11 cellular contexts compared by ENCODE assay signal in the genomic region with DNA sequence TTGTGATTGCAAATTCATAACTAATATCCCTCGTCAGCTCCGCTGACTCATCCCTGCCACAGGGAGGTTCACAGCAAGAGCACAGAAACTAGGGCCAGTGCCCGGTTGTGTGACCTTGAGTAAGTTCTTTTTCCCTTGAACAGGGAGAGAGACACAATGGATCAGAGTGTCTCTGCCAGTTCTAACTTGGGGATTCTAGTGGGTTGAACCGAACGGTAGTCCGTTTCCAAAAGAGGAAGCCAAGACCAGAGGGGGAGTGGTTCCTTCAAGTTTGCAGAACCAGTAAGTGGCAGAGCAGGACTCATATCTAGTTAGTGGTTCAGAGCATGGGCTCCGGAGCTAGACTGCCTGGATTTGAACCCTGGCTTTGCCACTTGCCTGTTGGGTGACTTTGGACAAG. TPM values are rescaled to one million over a fixed set of nuclear protein-coding genes. Genes with fewer than 3 reads are reported as not detected.
A peak's percentile ranks its signal among the peaks of the same experiment; 100 is the strongest.
DNase-seq lines count a peak whose midpoint lies in the region; ATAC-seq and TF ChIP-seq lines count a peak whose summit lies in the region.
"Had no signal": no experiment of that assay in that cellular context is flagged by ENCODE, and none has a peak within 500 bp of the region (broad histone marks: within the 10 kb centered on the region; RNA-seq: fewer than 3 reads in every experiment).

No MANE protein-coding gene starts in this region.

- no peaks in the 10 kb centered on the region for H3K27me3 ChIP-seq in ovary
- H3K27me3 ChIP-seq: SJCRH30 had no signal

- H3K27ac Mint-ChIP-seq in effector memory CD8-positive, alpha-beta T cell: no peak overlapping the region
- no peak overlapping the region for H3K27ac Mint-ChIP-seq in endothelial cell (ENCODE audit: unreplicated experiment)
- H3K27ac Mint-ChIP-seq in activated T-helper 1 cell treated with anti-CD3 and anti-CD28 coated beads, Interleukin-12 subunit alpha, Interleukin-12 subunit beta, Interleukin-2, Interleukin-4 antibody, amounts not matched to agents 30 ng/mL and 10 ng/mL and 1 ng/mL, durations not matched to agents 14 hours and 24 hours and 36 hours: no peak overlapping the region
- H3K27ac Mint-ChIP-seq: activated naive CD8-positive, alpha-beta T cell treated with anti-CD3 and anti-CD28 coated beads for 36 hours had no signal

- H3K4me3 Mint-ChIP-seq in effector memory CD8-positive, alpha-beta T cell: no peak overlapping the region
- H3K4me3 Mint-ChIP-seq in endothelial cell (ENCODE audit: unreplicated experiment): no peak overlapping the region
- H3K4me3 Mint-ChIP-seq in activated T-helper 1 cell treated with anti-CD3 and anti-CD28 coated beads, Interleukin-12 subunit alpha, Interleukin-12 subunit beta, Interleukin-2, Interleukin-4 antibody, amounts not matched to agents 30 ng/mL and 10 ng/mL and 1 ng/mL, durations not matched to agents 14 hours and 24 hours and 36 hours: no peak overlapping the region
- H3K4me3 Mint-ChIP-seq: activated naive CD8-positive, alpha-beta T cell treated with anti-CD3 and anti-CD28 coated beads for 36 hours had no signal

- no peak for TF ChIP-seq EP300 in ovary (IDR thresholded peaks at IDR 0.05)

- peaks cover 18% of the 10 kb centered on the region for H3K4me1 ChIP-seq in ovary (ENCODE audit: insufficient read depth)

- no peak for TF ChIP-seq POLR2A in ovary (IDR thresholded peaks at IDR 0.05)

- ATAC-seq in effector memory CD8-positive, alpha-beta T cell (replicated peaks): peak; percentile 29
- no peak for ATAC-seq in HG03097 (IDR thresholded peaks at IDR 0.05; ENCODE audit: low FRiP score, unreplicated experiment)

- in situ Hi-C loops in G401 (cut with HindIII; ENCODE audit: low sequenced_read_pairs): no loop called here

- peaks cover 13 to 21% of the 10 kb centered on the region in 2 donors for H3K27me3 Mint-ChIP-seq in effector memory CD8-positive, alpha-beta T cell
- peaks cover 13% of the 10 kb centered on the region for H3K27me3 Mint-ChIP-seq in endothelial cell (ENCODE audit: unreplicated experiment)
- H3K27me3 Mint-ChIP-seq in activated T-helper 1 cell treated with anti-CD3 and anti-CD28 coated beads, Interleukin-12 subunit alpha, Interleukin-12 subunit beta, Interleukin-2, Interleukin-4 antibody, amounts not matched to agents 30 ng/mL and 10 ng/mL and 1 ng/mL, durations not matched to agents 14 hours and 24 hours and 36 hours (ENCODE audit: insufficient read depth): peaks cover 19% of the 10 kb centered on the region

- intact Hi-C loops in ovary (cut with DNase I): no loop called here
- intact Hi-C loops in activated T-helper 1 cell treated with anti-CD3 and anti-CD28 coated beads, Interleukin-12 subunit alpha, Interleukin-12 subunit beta, Interleukin-2, Interleukin-4 antibody, amounts not matched to agents 30 ng/mL and 10 ng/mL and 1 ng/mL, durations not matched to agents 14 hours and 24 hours and 36 hours (cut with micrococcal nuclease): no loop called here

- H3K4me1 Mint-ChIP-seq in effector memory CD8-positive, alpha-beta T cell (ENCODE audit: low read depth in 2 of 2): no peaks in the 10 kb centered on the region
- H3K4me1 Mint-ChIP-seq in endothelial cell (ENCODE audit: unreplicated experiment): peaks cover 3% of the 10 kb centered on the region
- no peaks in the 10 kb centered on the region for H3K4me1 Mint-ChIP-seq in activated T-helper 1 cell treated with anti-CD3 and anti-CD28 coated beads, Interleukin-12 subunit alpha, Interleukin-12 subunit beta, Interleukin-2, Interleukin-4 antibody, amounts not matched to agents 30 ng/mL and 10 ng/mL and 1 ng/mL, durations not matched to agents 14 hours and 24 hours and 36 hours (ENCODE audit: low read depth)

- no peak for TF ChIP-seq CTCF in ovary (IDR thresholded peaks at IDR 0.05)
- TF ChIP-seq CTCF in endothelial cell (IDR thresholded peaks at IDR 0.05; ENCODE audit: unreplicated experiment): no peak

- H3K9me3 Mint-ChIP-seq in effector memory CD8-positive, alpha-beta T cell: no peaks in the 10 kb centered on the region
- H3K9me3 Mint-ChIP-seq in endothelial cell (ENCODE audit: unreplicated experiment): no peaks in the 10 kb centered on the region
- H3K9me3 Mint-ChIP-seq in activated T-helper 1 cell treated with anti-CD3 and anti-CD28 coated beads, Interleukin-12 subunit alpha, Interleukin-12 subunit beta, Interleukin-2, Interleukin-4 antibody, amounts not matched to agents 30 ng/mL and 10 ng/mL and 1 ng/mL, durations not matched to agents 14 hours and 24 hours and 36 hours: no peaks in the 10 kb centered on the region
- H3K9me3 Mint-ChIP-seq: activated naive CD8-positive, alpha-beta T cell treated with anti-CD3 and anti-CD28 coated beads for 36 hours had no signal

- peak overlapping the region in 1 of 2 donors; percentile 37 for H3K27ac ChIP-seq in ovary

- no peaks in the 10 kb centered on the region for H3K36me3 ChIP-seq in ovary

- peak; percentile 25 for DNase-seq in G401 (ENCODE audit: low spot score)
- DNase-seq in NOMO-1 treated with dmso at 0.1 percent for 144 hours (lab: John Stamatoyannopoulos, UW; ENCODE audit: unreplicated experiment): peak; percentile 38
- no peak for DNase-seq in effector memory CD8-positive, alpha-beta T cell
- DNase-seq in ovary: peak in 4 of 5 donors; percentile 68 to 72 (median 70)
- DNase-seq in endothelial cell (ENCODE audit: low spot score): no peak
- DNase-seq in activated T-helper 1 cell treated with anti-CD3 and anti-CD28 coated beads, Interleukin-12 subunit alpha, Interleukin-12 subunit beta, Interleukin-2, Interleukin-4 antibody, amounts not matched to agents 30 ng/mL and 10 ng/mL and 1 ng/mL, durations not matched to agents 14 hours and 24 hours and 36 hours (ENCODE audit: low spot score): no peak
- no peak for DNase-seq in stimulated activated CD4-positive, alpha-beta T cell treated with anti-CD3 and anti-CD28 coated beads, Interleukin-2, amount 100 ng/mL, for 48 hours
- DNase-seq: activated naive CD8-positive, alpha-beta T cell treated with anti-CD3 and anti-CD28 coated beads for 36 hours; kidney glomerular epithelial cell; SJCRH30 had no signal

- 3 to 5% (median 3%) methylated on average over 7 of the region's 7 CpGs for WGBS in ovary, 3 donors

- H3K36me3 Mint-ChIP-seq in effector memory CD8-positive, alpha-beta T cell (ENCODE audit: insufficient read depth): no peaks in the 10 kb centered on the region
- H3K36me3 Mint-ChIP-seq in endothelial cell (ENCODE audit: low read depth, unreplicated experiment): no peaks in the 10 kb centered on the region
- H3K36me3 Mint-ChIP-seq in activated T-helper 1 cell treated with anti-CD3 and anti-CD28 coated beads, Interleukin-12 subunit alpha, Interleukin-12 subunit beta, Interleukin-2, Interleukin-4 antibody, amounts not matched to agents 30 ng/mL and 10 ng/mL and 1 ng/mL, durations not matched to agents 14 hours and 24 hours and 36 hours (ENCODE audit: low read depth): peaks cover 8% of the 10 kb centered on the region
- H3K36me3 Mint-ChIP-seq: activated naive CD8-positive, alpha-beta T cell treated with anti-CD3 and anti-CD28 coated beads for 36 hours had no signal

- no peak overlapping the region for H3K4me3 ChIP-seq in ovary
- H3K4me3 ChIP-seq: SJCRH30 had no signal

- H3K9me3 ChIP-seq in ovary: no peaks in the 10 kb centered on the region
- H3K9me3 ChIP-seq: SJCRH30 had no signal

RNA-seq across cellular contexts. Expression of gene SHISA4, which starts 4.9 kb away (rescaled TPM):
- total RNA-seq in G401 (2014; rRNA removed; shearing (Covaris generic)): 0.31 and 4.2 TPM in 2 replicates
- total RNA-seq in ovary (10 to 100 TPM; 16.8 to 37.9 (median 26.4) TPM), endothelial cell (ENCODE audit: unreplicated experiment) (0.85 TPM)
- 10 to 100 TPM; 11.3 to 29.9 TPM for polyA plus RNA-seq in ovary
- total RNA-seq in activated T-helper 1 cell treated with anti-CD3 and anti-CD28 coated beads, Interleukin-12 subunit alpha, Interleukin-12 subunit beta, Interleukin-2, Interleukin-4 antibody, amounts not matched to agents 30 ng/mL and 10 ng/mL and 1 ng/mL, durations not matched to agents 14 hours and 24 hours and 36 hours: 0.67 and 0.73 TPM in 2 replicates
- total RNA-seq: activated naive CD8-positive, alpha-beta T cell treated with anti-CD3 and anti-CD28 coated beads for 36 hours had no signal

RNA-seq across cellular contexts. Expression of gene IPO9, which starts 54.8 kb away (rescaled TPM):
- total RNA-seq in G401 (2014; rRNA removed; shearing (Covaris generic)): 22.9 and 32.7 TPM in 2 replicates
- total RNA-seq in ovary (10 to 100 TPM; 12.9 to 43.8 (median 40.7) TPM), endothelial cell (ENCODE audit: unreplicated experiment) (69.5 TPM)
- polyA plus RNA-seq in ovary: 10 to 100 TPM; 15.7 to 34.3 TPM
- 58.5 and 61.6 TPM in 2 replicates for total RNA-seq in activated T-helper 1 cell treated with anti-CD3 and anti-CD28 coated beads, Interleukin-12 subunit alpha, Interleukin-12 subunit beta, Interleukin-2, Interleukin-4 antibody, amounts not matched to agents 30 ng/mL and 10 ng/mL and 1 ng/mL, durations not matched to agents 14 hours and 24 hours and 36 hours

Comparison
In these comparisons a context has a peak if more than half of its experiments do, and no peak if none do; other contexts are left out.
1. DNase-seq: peak in G401 (single experiment), NOMO-1 treated with dmso at 0.1 percent for 144 hours (single experiment) and ovary (4 of 5); none in effector memory CD8-positive, alpha-beta T cell (0 of 3), endothelial cell (single experiment), activated T-helper 1 cell treated with anti-CD3 and anti-CD28 coated beads, Interleukin-12 subunit alpha, Interleukin-12 subunit beta, Interleukin-2, Interleukin-4 antibody, amounts not matched to agents 30 ng/mL and 10 ng/mL and 1 ng/mL, durations not matched to agents 14 hours and 24 hours and 36 hours (single experiment) and stimulated activated CD4-positive, alpha-beta T cell treated with anti-CD3 and anti-CD28 coated beads, Interleukin-2, amount 100 ng/mL, for 48 hours (0 of 2).